ENCODE assay signal across 1 cellular context in the genomic region with DNA sequence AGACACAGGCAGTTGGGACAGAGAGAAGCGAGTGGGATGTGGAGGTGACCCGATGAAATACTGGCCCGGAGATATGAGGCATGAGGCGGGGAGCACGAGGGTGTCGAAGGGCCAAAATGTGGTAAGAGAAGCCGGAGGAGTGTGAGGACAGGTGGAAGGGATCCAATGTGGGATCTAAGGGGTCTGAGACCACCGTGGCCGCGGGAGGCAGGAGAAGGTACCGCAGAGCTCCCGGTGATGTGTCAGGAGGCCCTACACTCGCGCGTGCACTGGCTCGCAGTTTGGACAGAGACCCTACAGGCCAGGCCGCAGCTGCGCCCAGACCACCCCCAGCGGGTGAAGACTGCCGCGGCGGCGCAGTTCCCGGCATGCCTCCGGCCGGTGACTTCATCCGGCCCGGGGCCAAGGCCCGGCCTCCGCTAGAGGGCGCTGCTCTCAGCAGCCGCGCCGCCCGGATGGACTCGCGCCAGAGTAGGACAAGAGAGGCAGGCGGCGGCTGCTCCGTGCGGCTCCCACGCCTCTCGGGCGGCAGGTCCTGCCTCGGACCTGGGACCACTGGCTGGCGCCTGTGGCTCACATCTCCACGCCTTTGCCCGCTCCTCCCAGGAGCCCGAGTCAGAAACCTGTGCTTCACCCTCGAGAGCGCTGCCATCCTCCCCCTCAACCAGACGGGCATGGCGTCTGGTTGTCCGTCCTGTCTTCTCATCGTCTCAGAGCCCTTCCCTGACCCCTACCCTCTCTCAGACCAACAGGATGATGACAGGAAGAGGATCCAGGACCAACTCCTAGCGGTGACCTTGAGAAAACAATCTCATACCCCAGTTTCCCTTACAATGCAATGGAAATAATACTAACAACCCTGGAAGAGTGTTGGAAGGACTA.
TF ChIP-seq lines count a peak whose summit lies in the region.

No MANE protein-coding gene starts in this region.

TF ChIP-seq in HepG2, 621 proteins besides CTCF, POLR2A, EP300 and RAD21 (continued from another document and continues in another):
- peak; percentile 77; the same call in 1 of the 2 replicates for TF ChIP-seq ZBED4 (CRISPR knock-in tag; IDR thresholded peaks at IDR 0.05; ENCODE audit: borderline replicate concordance)
- TF ChIP-seq NFKBIZ (CRISPR knock-in tag; IDR thresholded peaks at IDR 0.05) = no peak
- 0 out of 2 replicates have a peak, but pooled peaks have one; percentile 62 for TF ChIP-seq ARID2 (CRISPR knock-in tag; IDR thresholded peaks at IDR 0.05; ENCODE audit: borderline replicate concordance)
- no peak for TF ChIP-seq ZNF432 (CRISPR knock-in tag; IDR thresholded peaks at IDR 0.05; ENCODE audit: borderline replicate concordance)
- TF ChIP-seq ZNF670 (CRISPR knock-in tag; IDR thresholded peaks at IDR 0.05; ENCODE audit: borderline replicate concordance) = 0 out of 2 replicates have a peak, but pooled peaks have one; percentile 44
- TF ChIP-seq ZNF556 (CRISPR knock-in tag; IDR thresholded peaks at IDR 0.05; ENCODE audit: borderline replicate concordance) = peak; percentile 100
- no peak for TF ChIP-seq TRIM24 (CRISPR knock-in tag; IDR thresholded peaks at IDR 0.05)
- no peak for TF ChIP-seq ZNF703 (CRISPR knock-in tag; IDR thresholded peaks at IDR 0.05; ENCODE audit: borderline replicate concordance)
- peak; percentile 71; the same call in 1 of the 2 replicates for TF ChIP-seq ZBTB4 (CRISPR knock-in tag; IDR thresholded peaks at IDR 0.05; ENCODE audit: borderline replicate concordance)
- TF ChIP-seq, protein P1, sequence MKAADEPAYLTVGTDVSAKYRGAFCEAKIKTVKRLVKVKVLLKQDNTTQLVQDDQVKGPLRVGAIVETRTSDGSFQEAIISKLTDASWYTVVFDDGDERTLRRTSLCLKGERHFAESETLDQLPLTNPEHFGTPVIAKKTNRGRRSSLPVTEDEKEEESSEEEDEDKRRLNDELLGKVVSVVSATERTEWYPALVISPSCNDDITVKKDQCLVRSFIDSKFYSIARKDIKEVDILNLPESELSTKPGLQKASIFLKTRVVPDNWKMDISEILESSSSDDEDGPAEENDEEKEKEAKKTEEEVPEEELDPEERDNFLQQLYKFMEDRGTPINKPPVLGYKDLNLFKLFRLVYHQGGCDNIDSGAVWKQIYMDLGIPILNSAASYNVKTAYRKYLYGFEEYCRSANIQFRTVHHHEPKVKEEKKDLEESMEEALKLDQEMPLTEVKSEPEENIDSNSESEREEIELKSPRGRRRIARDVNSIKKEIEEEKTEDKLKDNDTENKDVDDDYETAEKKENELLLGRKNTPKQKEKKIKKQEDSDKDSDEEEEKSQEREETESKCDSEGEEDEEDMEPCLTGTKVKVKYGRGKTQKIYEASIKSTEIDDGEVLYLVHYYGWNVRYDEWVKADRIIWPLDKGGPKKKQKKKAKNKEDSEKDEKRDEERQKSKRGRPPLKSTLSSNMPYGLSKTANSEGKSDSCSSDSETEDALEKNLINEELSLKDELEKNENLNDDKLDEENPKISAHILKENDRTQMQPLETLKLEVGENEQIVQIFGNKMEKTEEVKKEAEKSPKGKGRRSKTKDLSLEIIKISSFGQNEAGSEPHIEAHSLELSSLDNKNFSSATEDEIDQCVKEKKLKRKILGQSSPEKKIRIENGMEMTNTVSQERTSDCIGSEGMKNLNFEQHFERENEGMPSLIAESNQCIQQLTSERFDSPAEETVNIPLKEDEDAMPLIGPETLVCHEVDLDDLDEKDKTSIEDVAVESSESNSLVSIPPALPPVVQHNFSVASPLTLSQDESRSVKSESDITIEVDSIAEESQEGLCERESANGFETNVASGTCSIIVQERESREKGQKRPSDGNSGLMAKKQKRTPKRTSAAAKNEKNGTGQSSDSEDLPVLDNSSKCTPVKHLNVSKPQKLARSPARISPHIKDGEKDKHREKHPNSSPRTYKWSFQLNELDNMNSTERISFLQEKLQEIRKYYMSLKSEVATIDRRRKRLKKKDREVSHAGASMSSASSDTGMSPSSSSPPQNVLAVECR (CRISPR knock-in tag; IDR thresholded peaks at IDR 0.05; ENCODE audit: borderline replicate concordance) = peak; percentile 89
- TF ChIP-seq RFXAP (CRISPR knock-in tag; IDR thresholded peaks at IDR 0.05; ENCODE audit: borderline replicate concordance) = no peak; the same call in 1 of the 2 replicates
- peak; percentile 45; the same call in 1 of the 2 replicates for TF ChIP-seq ZNF263 (CRISPR knock-in tag; IDR thresholded peaks at IDR 0.05)
- TF ChIP-seq ZNF792 (CRISPR knock-in tag; IDR thresholded peaks at IDR 0.05) = peak; percentile 95
- TF ChIP-seq, protein P2, sequence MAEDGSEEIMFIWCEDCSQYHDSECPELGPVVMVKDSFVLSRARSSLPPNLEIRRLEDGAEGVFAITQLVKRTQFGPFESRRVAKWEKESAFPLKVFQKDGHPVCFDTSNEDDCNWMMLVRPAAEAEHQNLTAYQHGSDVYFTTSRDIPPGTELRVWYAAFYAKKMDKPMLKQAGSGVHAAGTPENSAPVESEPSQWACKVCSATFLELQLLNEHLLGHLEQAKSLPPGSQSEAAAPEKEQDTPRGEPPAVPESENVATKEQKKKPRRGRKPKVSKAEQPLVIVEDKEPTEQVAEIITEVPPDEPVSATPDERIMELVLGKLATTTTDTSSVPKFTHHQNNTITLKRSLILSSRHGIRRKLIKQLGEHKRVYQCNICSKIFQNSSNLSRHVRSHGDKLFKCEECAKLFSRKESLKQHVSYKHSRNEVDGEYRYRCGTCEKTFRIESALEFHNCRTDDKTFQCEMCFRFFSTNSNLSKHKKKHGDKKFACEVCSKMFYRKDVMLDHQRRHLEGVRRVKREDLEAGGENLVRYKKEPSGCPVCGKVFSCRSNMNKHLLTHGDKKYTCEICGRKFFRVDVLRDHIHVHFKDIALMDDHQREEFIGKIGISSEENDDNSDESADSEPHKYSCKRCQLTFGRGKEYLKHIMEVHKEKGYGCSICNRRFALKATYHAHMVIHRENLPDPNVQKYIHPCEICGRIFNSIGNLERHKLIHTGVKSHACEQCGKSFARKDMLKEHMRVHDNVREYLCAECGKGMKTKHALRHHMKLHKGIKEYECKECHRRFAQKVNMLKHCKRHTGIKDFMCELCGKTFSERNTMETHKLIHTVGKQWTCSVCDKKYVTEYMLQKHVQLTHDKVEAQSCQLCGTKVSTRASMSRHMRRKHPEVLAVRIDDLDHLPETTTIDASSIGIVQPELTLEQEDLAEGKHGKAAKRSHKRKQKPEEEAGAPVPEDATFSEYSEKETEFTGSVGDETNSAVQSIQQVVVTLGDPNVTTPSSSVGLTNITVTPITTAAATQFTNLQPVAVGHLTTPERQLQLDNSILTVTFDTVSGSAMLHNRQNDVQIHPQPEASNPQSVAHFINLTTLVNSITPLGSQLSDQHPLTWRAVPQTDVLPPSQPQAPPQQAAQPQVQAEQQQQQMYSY (CRISPR knock-in tag; IDR thresholded peaks at IDR 0.05) = no peak
- no peak for TF ChIP-seq ZFP41 (CRISPR knock-in tag; IDR thresholded peaks at IDR 0.05; ENCODE audit: borderline replicate concordance)
- no peak for TF ChIP-seq SMARCC2 (IDR thresholded peaks at IDR 0.05)
- TF ChIP-seq UBTF (CRISPR knock-in tag; IDR thresholded peaks at IDR 0.05) = peak; percentile 92
- TF ChIP-seq, protein P3, sequence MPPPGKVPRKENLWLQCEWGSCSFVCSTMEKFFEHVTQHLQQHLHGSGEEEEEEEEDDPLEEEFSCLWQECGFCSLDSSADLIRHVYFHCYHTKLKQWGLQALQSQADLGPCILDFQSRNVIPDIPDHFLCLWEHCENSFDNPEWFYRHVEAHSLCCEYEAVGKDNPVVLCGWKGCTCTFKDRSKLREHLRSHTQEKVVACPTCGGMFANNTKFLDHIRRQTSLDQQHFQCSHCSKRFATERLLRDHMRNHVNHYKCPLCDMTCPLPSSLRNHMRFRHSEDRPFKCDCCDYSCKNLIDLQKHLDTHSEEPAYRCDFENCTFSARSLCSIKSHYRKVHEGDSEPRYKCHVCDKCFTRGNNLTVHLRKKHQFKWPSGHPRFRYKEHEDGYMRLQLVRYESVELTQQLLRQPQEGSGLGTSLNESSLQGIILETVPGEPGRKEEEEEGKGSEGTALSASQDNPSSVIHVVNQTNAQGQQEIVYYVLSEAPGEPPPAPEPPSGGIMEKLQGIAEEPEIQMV (CRISPR knock-in tag; IDR thresholded peaks at IDR 0.05; ENCODE audit: low read depth) = peak; percentile 77; the same call in 1 of the 2 replicates
- TF ChIP-seq BRCA1 (CRISPR knock-in tag; IDR thresholded peaks at IDR 0.05) = 0 out of 2 replicates have a peak, but pooled peaks have one; percentile 58
- TF ChIP-seq IRF2 (CRISPR knock-in tag; IDR thresholded peaks at IDR 0.05) = peak; percentile 91
- no peak for TF ChIP-seq MBNL3 (CRISPR knock-in tag; conservative IDR thresholded peaks at IDR 0.05)
- peak; percentile 32; the same call in 1 of the 2 replicates for TF ChIP-seq SMC3 (IDR thresholded peaks at IDR 0.05; ENCODE audit: low read length)
- peak; percentile 82 for TF ChIP-seq HIVEP1 (CRISPR knock-in tag; IDR thresholded peaks at IDR 0.05)
- peak; percentile 39 for TF ChIP-seq ZBTB7A (CRISPR knock-in tag; IDR thresholded peaks at IDR 0.05)
- TF ChIP-seq, protein P4, sequence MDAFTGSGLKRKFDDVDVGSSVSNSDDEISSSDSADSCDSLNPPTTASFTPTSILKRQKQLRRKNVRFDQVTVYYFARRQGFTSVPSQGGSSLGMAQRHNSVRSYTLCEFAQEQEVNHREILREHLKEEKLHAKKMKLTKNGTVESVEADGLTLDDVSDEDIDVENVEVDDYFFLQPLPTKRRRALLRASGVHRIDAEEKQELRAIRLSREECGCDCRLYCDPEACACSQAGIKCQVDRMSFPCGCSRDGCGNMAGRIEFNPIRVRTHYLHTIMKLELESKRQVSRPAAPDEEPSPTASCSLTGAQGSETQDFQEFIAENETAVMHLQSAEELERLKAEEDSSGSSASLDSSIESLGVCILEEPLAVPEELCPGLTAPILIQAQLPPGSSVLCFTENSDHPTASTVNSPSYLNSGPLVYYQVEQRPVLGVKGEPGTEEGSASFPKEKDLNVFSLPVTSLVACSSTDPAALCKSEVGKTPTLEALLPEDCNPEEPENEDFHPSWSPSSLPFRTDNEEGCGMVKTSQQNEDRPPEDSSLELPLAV (CRISPR knock-in tag; conservative IDR thresholded peaks at IDR 0.05; ENCODE audit: low read depth) = no peak
- peak; percentile 15; the same call in 1 of the 2 replicates for TF ChIP-seq RBAK (CRISPR knock-in tag; IDR thresholded peaks at IDR 0.05)
- TF ChIP-seq NPAS2 (CRISPR knock-in tag; IDR thresholded peaks at IDR 0.05; ENCODE audit: borderline replicate concordance) = no peak
- no peak for TF ChIP-seq PAF1 (CRISPR knock-in tag; IDR thresholded peaks at IDR 0.05)
